In the genomic region with DNA sequence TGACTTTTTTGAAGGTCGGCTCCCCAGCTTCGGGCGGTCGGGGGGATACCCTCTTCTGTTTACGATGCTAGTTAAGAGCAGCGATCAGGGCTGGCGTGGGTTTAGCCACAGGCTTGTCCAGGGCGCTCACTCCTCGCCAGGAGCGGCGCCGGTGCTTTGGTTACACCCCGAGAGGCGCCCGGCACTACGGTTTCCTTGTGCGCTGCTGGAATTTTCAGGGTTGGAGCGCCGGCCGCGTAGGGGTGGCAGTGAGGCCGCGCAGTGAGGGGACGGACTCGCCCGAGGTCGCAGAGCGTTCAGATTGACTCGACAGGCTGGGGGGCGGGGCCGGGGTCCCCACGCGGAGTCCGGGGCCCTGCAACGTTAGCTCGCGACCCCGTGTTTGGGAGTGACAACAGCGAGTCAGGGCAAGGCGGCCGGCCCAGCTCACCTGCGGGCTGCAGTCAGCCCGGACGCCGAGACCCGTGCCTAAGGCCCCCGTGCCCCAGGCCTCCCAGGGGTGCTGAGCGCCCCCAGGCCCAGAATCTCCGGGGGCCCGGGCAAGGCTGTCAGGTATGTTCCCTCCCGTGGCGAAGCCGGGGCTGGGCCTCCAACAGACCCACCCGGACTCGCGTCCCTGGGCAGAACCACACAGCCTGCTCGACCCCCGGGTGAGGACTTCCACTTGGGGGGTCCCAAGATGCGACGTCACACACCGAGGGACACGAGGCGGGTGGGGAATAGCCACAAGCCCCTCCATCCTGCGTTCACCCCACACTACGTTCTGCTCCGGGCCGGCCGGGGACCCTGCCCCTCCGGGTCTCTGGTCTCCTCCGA, we compare ENCODE assay signal across 8 cellular contexts. TPM values are rescaled to one million over a fixed set of nuclear protein-coding genes. Genes with fewer than 3 reads are reported as not detected.
A peak's percentile ranks its signal among the peaks of the same experiment; 100 is the strongest.
DNase-seq lines count a peak whose midpoint lies in the region; ATAC-seq and TF ChIP-seq lines count a peak whose summit lies in the region.

No MANE protein-coding gene starts in this region.

- peak overlapping the region; percentile 99 for H3K27ac ChIP-seq in thymus (ENCODE audit: low read depth)

- WGBS in thymus = 1% methylated on average over 70 of the region's 70 CpGs

- peaks cover 12% of the 10 kb centered on the region for H3K27me3 ChIP-seq in thymus (ENCODE audit: control insufficient read depth, insufficient read depth)

- no peak for TF ChIP-seq POLR2A in erythroblast (IDR thresholded peaks at IDR 0.05; ENCODE audit: low read length)

- DNase-seq in NCI-H524 (lab: John Stamatoyannopoulos, UW) (peak; percentile 73 to 85), NCI-H524 treated with DMSO at 0.1 percent for 48 hours (lab: John Stamatoyannopoulos, UW) (no peak), NCI-H1105 treated with DMSO at 0.1 percent for 48 hours (lab: John Stamatoyannopoulos, UW) (peak; percentile 62), erythroblast (lab: John Stamatoyannopoulos, UW) (peak; percentile 36 to 58), mucosa of gallbladder (ENCODE audit: low spot score) (peak; percentile 68)
- peak; percentile 47 for DNase-seq in activated CD8-positive, alpha-beta memory T cell treated with anti-CD3 and anti-CD28 coated beads, Interleukin-2, amount 50 U/mL, for 4 hours

- ATAC-seq in HG03565 (IDR thresholded peaks at IDR 0.05; ENCODE audit: unreplicated experiment) = no peak

- H3K36me3 ChIP-seq in thymus (ENCODE audit: control insufficient read depth, insufficient read depth) = peaks cover 35% of the 10 kb centered on the region

- peaks cover 16% of the 10 kb centered on the region for H3K4me1 ChIP-seq in thymus (ENCODE audit: control insufficient read depth, insufficient read depth, low read length)

- H3K9me3 ChIP-seq in thymus (ENCODE audit: control insufficient read depth) = no peaks in the 10 kb centered on the region

- peak overlapping the region; percentile 99 for H3K4me3 ChIP-seq in thymus (ENCODE audit: low read length)

RNA-seq across cellular contexts. Expression of a gene that starts 1.3 kb away (rescaled TPM):
- 2,344 TPM for total RNA-seq in mucosa of gallbladder
- polyA plus RNA-seq in thymus = 2,739 TPM

RNA-seq across cellular contexts. Expression of a gene that starts 14.3 kb away (rescaled TPM):
- 1.4 TPM for total RNA-seq in mucosa of gallbladder
- 0.87 TPM for polyA plus RNA-seq in thymus

RNA-seq across cellular contexts. Expression of a gene that starts 38.3 kb away (rescaled TPM):
- 37.0 TPM for total RNA-seq in mucosa of gallbladder
- 43.9 TPM for polyA plus RNA-seq in thymus
